In the genomic region with DNA sequence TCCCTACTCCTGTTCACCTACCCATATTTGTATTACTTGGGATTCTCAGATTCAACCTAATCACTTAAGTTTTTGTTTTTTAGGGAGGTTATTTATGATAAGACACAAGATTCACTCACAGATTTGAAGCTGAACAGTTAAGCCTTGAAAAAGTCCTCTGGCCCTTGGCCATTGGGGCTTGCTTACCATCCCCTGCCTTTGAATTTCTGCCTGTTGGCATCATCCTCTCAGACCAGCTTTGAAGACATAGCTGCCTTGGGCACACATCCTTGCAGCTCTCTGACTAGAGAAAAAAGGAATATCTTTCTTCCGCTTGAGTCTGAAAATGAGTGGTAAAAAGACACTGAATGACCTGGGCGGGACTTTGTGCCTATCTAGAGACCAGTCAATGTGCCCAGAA, we compare ENCODE assay signal across 20 cellular contexts. TPM values are rescaled to one million over a fixed set of nuclear protein-coding genes. Genes with fewer than 3 reads are reported as not detected.
DNase-seq lines count a peak whose midpoint lies in the region; ATAC-seq and TF ChIP-seq lines count a peak whose summit lies in the region.
"Had no signal": no experiment of that assay in that cellular context is flagged by ENCODE, and none has a peak within 500 bp of the region (broad histone marks: within the 10 kb centered on the region; RNA-seq: fewer than 3 reads in every experiment).

No MANE protein-coding gene starts in this region.

- WGBS in mammary epithelial cell (ENCODE audit: low coverage, missing lambda C conversion rate): 98% methylated on average over 2 of the region's 2 CpGs

- H3K79me2 ChIP-seq in mammary epithelial cell (ENCODE audit: insufficient read depth, low read length): no peaks in the 10 kb centered on the region

- no peak overlapping the region for H3K4me3 Mint-ChIP-seq in MCF 10A (ENCODE audit: unreplicated experiment)
- H3K4me3 Mint-ChIP-seq in osteocyte (ENCODE audit: unreplicated experiment): no peak overlapping the region
- H3K4me3 Mint-ChIP-seq: CD4-positive, CD25-positive, alpha-beta regulatory T cell had no signal

- H3K4me3 ChIP-seq in mammary epithelial cell (replicated peaks in 1 of 3; ENCODE audit: insufficient read depth in 1 of 3, low read depth in 2 of 3, low read length in 3 of 3): no peak overlapping the region
- H3K4me3 ChIP-seq in RWPE2 (ENCODE audit: severe bottlenecking): no peak overlapping the region
- H3K4me3 ChIP-seq in left ventricle myocardium inferior: no peak overlapping the region
- no peak overlapping the region for H3K4me3 ChIP-seq in right atrium auricular region
- H3K4me3 ChIP-seq: SJCRH30 had no signal

- H3K4me1 Mint-ChIP-seq in MCF 10A (ENCODE audit: insufficient read depth, unreplicated experiment) (peaks cover 38% of the 10 kb centered on the region), osteocyte (ENCODE audit: unreplicated experiment) (peaks cover 33% of the 10 kb centered on the region)
- H3K4me1 Mint-ChIP-seq: CD4-positive, CD25-positive, alpha-beta regulatory T cell had no signal

- peaks cover 40% of the 10 kb centered on the region for H3K4me1 ChIP-seq in mammary epithelial cell (ENCODE audit: insufficient read depth, low read length)
- H3K4me1 ChIP-seq in RWPE2 (ENCODE audit: insufficient read depth, poor library complexity, severe bottlenecking): peaks cover 41% of the 10 kb centered on the region
- H3K4me1 ChIP-seq in left ventricle myocardium inferior: no peaks in the 10 kb centered on the region
- H3K4me1 ChIP-seq in right atrium auricular region: no peaks in the 10 kb centered on the region
- H3K4me1 ChIP-seq: BE2C had no signal

- POLR2A ChIA-PET in MCF 10A (lab: Yijun Ruan, JAX): interaction anchor here (0.5 to 2.7 kb wide), 6 partner anchors 15 to 52 kb away, joined by 3 to 19 read pairs (median 4); partner anchors contain the start of gene RALGPS2

- TF ChIP-seq CTCF in MCF 10A (IDR thresholded peaks at IDR 0.05; ENCODE audit: unreplicated experiment) (no peak), mammary epithelial cell (conservative IDR thresholded peaks at IDR 0.05 in 1 of 2, IDR thresholded peaks at IDR 0.05 in 1 of 2; ENCODE audit: extremely low read depth in 1 of 2, insufficient read depth in 1 of 2, low read depth in 1 of 2, low read length in 2 of 2) (no peak), RWPE2 (IDR thresholded peaks at IDR 0.05; ENCODE audit: poor library complexity, severe bottlenecking) (no peak), osteocyte (IDR thresholded peaks at IDR 0.05) (no peak), left ventricle myocardium inferior (IDR thresholded peaks at IDR 0.05; ENCODE audit: borderline replicate concordance) (no peak), right atrium auricular region (IDR thresholded peaks at IDR 0.05) (no peak)

- H4K20me1 ChIP-seq in mammary epithelial cell (ENCODE audit: insufficient read depth, low read length): no peaks in the 10 kb centered on the region

- in situ Hi-C loops in mammary epithelial cell (cut with MboI; ENCODE audit: low sequenced_read_pairs in 2 of 2): no loop called here

- BruUV-seq in MCF 10A (replicated peaks; lab: Mats Ljungman, UMichigan) (no TSS peak), mammary epithelial cell (replicated peaks; lab: Mats Ljungman, UMichigan) (no TSS peak)

- H3K27me3 Mint-ChIP-seq in MCF 10A (ENCODE audit: insufficient read depth, unreplicated experiment) (no peaks in the 10 kb centered on the region), osteocyte (ENCODE audit: unreplicated experiment) (no peaks in the 10 kb centered on the region)
- H3K27me3 Mint-ChIP-seq: CD4-positive, CD25-positive, alpha-beta regulatory T cell had no signal

- H3K36me3 ChIP-seq in mammary epithelial cell (ENCODE audit: insufficient read depth, low read length) (no peaks in the 10 kb centered on the region), RWPE2 (ENCODE audit: low read depth) (no peaks in the 10 kb centered on the region), left ventricle myocardium inferior (no peaks in the 10 kb centered on the region), right atrium auricular region (no peaks in the 10 kb centered on the region)
- H3K36me3 ChIP-seq: BE2C, SJCRH30 had no signal

- no peaks in the 10 kb centered on the region for H3K9me3 ChIP-seq in mammary epithelial cell (replicated peaks; ENCODE audit: insufficient read depth, low read length)
- H3K9me3 ChIP-seq in RWPE2 (ENCODE audit: severe bottlenecking): no peaks in the 10 kb centered on the region
- H3K9me3 ChIP-seq in left ventricle myocardium inferior (replicated peaks): peaks cover 6% of the 10 kb centered on the region
- H3K9me3 ChIP-seq in right atrium auricular region: no peaks in the 10 kb centered on the region
- H3K9me3 ChIP-seq: BE2C, Caco-2, SJCRH30 had no signal

- H3K4me2 ChIP-seq in mammary epithelial cell (ENCODE audit: insufficient read depth, low read depth, low read length): no peak overlapping the region

- H3K36me3 Mint-ChIP-seq in MCF 10A (ENCODE audit: insufficient read depth, unreplicated experiment) (no peaks in the 10 kb centered on the region), osteocyte (ENCODE audit: unreplicated experiment) (no peaks in the 10 kb centered on the region)
- H3K36me3 Mint-ChIP-seq: CD4-positive, CD25-positive, alpha-beta regulatory T cell had no signal

- H2AFZ ChIP-seq in mammary epithelial cell (ENCODE audit: low read depth, low read length): no peak overlapping the region

- CTCF ChIA-PET in MCF 10A (lab: Yijun Ruan, JAX) (interaction anchor here (0.5 to 1.0 kb wide), 3 partner anchors 27 to 71 kb away, joined by 3 read pairs; no protein-coding TSS in a partner anchor), mammary epithelial cell (lab: Charles Lee; ENCODE audit: low non-redundant PET) (no interaction called here)

- H3K27ac ChIP-seq in mammary epithelial cell (ENCODE audit: insufficient read depth, low read depth, low read length): no peak overlapping the region
- H3K27ac ChIP-seq in RWPE2 (ENCODE audit: poor library complexity, severe bottlenecking): peak overlapping the region; percentile 71
- no peak overlapping the region for H3K27ac ChIP-seq in left ventricle myocardium inferior (replicated peaks)
- no peak overlapping the region for H3K27ac ChIP-seq in right atrium auricular region
- H3K27ac ChIP-seq: 22Rv1, SJCRH30 had no signal

- intact Hi-C loops in MCF 10A (cut with micrococcal nuclease): no loop called here
- intact Hi-C loops in mammary epithelial cell (cut with micrococcal nuclease): loop anchor here (2.0 kb wide), 1 partner anchor 71 kb away; no protein-coding TSS in a partner anchor
- intact Hi-C loops in left ventricle myocardium inferior (cut with micrococcal nuclease): no loop called here

- no peak overlapping the region for H3K9ac ChIP-seq in mammary epithelial cell (ENCODE audit: insufficient read depth, low read length)

- H3K27ac Mint-ChIP-seq in MCF 10A (ENCODE audit: low read depth, unreplicated experiment) (peak overlapping the region; percentile 73), osteocyte (ENCODE audit: unreplicated experiment) (no peak overlapping the region)
- H3K27ac Mint-ChIP-seq: CD4-positive, CD25-positive, alpha-beta regulatory T cell had no signal

- H3K9me3 Mint-ChIP-seq in MCF 10A (ENCODE audit: unreplicated experiment) (peaks cover 6% of the 10 kb centered on the region), osteocyte (ENCODE audit: unreplicated experiment) (no peaks in the 10 kb centered on the region)

- DNase-seq in MCF 10A (ENCODE audit: unreplicated experiment) (no peak), mammary epithelial cell (no peak), RWPE2 (ENCODE audit: low spot score) (no peak), iris pigment epithelial cell (ENCODE audit: low read depth) (peak; percentile 9), osteocyte (ENCODE audit: extremely low spot score, unreplicated experiment) (no peak), cerebellar cortex (ENCODE audit: low spot score) (no peak), left ventricle myocardium inferior (no peak), right atrium auricular region (ENCODE audit: low spot score) (no peak)
- DNase-seq: BE2C; Caco-2; CD4-positive, CD25-positive, alpha-beta regulatory T cell; DMS153; GF-D8; HCEC 1CT; KG1; NCI-H1436; NCI-H1930; NCI-H526; SJCRH30 had no signal

- dilution Hi-C loops in mammary epithelial cell (cut with HindIII; ENCODE audit: low sequenced_read_pairs): no loop called here

- H3K27me3 ChIP-seq in mammary epithelial cell (ENCODE audit: insufficient read depth, low read length) (no peaks in the 10 kb centered on the region), RWPE2 (ENCODE audit: insufficient read depth, poor library complexity, severe bottlenecking) (no peaks in the 10 kb centered on the region), left ventricle myocardium inferior (ENCODE audit: low read depth) (no peaks in the 10 kb centered on the region), right atrium auricular region (no peaks in the 10 kb centered on the region)
- H3K27me3 ChIP-seq: BE2C, SJCRH30 had no signal

- no peak for ATAC-seq in RWPE2 (ENCODE audit: low read depth)

RNA-seq across cellular contexts. Expression of gene RALGPS2, which starts 41.7 kb away (rescaled TPM):
- total RNA-seq in MCF 10A (2022): 13.3 and 16.0 TPM in 2 replicates
- total RNA-seq in mammary epithelial cell: 10 to 100 TPM; 20.4 to 25.3 TPM
- polyA plus RNA-seq in mammary epithelial cell: 9.5 TPM
- 108 TPM for polyA minus RNA-seq in mammary epithelial cell
- 6.5 and 8.4 TPM in 2 replicates for total RNA-seq in osteocyte
- total RNA-seq in left ventricle myocardium inferior: 7.5 TPM
- total RNA-seq in right atrium auricular region: 10 to 100 TPM in 1 of 2 donors, 1 to 10 TPM in 1; 9.0 to 16.1 TPM
